In the genomic region with DNA sequence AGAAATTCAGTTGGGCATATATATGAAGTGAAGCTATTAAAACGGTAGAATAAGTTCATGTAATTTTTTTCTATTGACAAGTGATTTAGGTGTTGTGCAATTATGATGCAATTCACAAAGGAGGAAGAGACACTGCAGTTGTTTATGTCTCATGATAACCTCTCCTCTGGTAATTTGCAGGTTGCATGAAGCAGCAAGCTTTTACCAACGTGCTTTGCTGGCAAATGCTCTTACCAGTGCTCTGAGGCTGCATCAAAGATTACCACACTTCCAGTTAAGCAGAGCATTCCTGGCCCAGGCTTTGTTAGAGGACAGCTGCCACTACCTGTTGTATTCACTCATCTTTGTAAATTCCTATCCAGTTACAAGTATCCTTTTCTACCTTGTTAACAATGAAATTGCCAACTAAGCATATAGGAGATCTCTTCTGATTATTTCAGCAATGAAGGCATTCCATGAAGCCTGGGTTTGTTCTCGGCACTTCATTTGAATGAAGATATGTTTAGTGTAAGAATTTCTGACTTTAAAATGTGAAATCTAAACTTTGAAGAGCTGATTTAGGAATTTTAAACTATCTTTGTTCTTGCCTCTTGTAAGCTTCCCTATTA, we compare ENCODE assay signal across 3 cellular contexts.
TF ChIP-seq lines count a peak whose summit lies in the region.

No MANE protein-coding gene starts in this region.

TF ChIP-seq in K562, 482 proteins besides CTCF, POLR2A, EP300 and RAD21 (continues in another document):
- TF ChIP-seq KAT8 (IDR thresholded peaks at IDR 0.05; ENCODE audit: low read depth): no peak
- TF ChIP-seq LCOR (CRISPR knock-in tag; IDR thresholded peaks at IDR 0.05): no peak
- peak; percentile 52 for TF ChIP-seq JUND (IDR thresholded peaks at IDR 0.05; ENCODE audit: borderline replicate concordance, low read depth, low read length)
- no peak for TF ChIP-seq JUND (tag; IDR thresholded peaks at IDR 0.05; ENCODE audit: borderline replicate concordance, low read depth, low read length)
- TF ChIP-seq MAFG (tag; conservative IDR thresholded peaks at IDR 0.05): peak; percentile 55; the same call in 1 of the 2 replicates
- TF ChIP-seq NR2C2 (CRISPR knock-in tag; IDR thresholded peaks at IDR 0.05): no peak
- TF ChIP-seq NR2C2 (tag; IDR thresholded peaks at IDR 0.05): peak; percentile 34; the same call in 1 of the 2 replicates
- TF ChIP-seq, protein P1, sequence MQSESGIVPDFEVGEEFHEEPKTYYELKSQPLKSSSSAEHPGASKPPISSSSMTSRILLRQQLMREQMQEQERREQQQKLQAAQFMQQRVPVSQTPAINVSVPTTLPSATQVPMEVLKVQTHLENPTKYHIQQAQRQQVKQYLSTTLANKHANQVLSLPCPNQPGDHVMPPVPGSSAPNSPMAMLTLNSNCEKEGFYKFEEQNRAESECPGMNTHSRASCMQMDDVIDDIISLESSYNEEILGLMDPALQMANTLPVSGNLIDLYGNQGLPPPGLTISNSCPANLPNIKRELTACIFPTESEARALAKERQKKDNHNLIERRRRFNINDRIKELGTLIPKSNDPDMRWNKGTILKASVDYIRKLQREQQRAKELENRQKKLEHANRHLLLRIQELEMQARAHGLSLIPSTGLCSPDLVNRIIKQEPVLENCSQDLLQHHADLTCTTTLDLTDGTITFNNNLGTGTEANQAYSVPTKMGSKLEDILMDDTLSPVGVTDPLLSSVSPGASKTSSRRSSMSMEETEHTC (IDR thresholded peaks at IDR 0.05): no peak
- no peak for TF ChIP-seq ETV6 (IDR thresholded peaks at IDR 0.05; ENCODE audit: borderline replicate concordance in 1 of 2, low read depth in 2 of 2, low read length in 1 of 2)
- no peak for TF ChIP-seq ETV6 (CRISPR knock-in tag; IDR thresholded peaks at IDR 0.05; ENCODE audit: borderline replicate concordance)
- TF ChIP-seq CEBPB (tag; IDR thresholded peaks at IDR 0.05): peak; percentile 97
- no peak for TF ChIP-seq ESRRB (CRISPR knock-in tag; IDR thresholded peaks at IDR 0.05; ENCODE audit: borderline replicate concordance)
- no peak for TF ChIP-seq ZBTB7A (IDR thresholded peaks at IDR 0.05; ENCODE audit: borderline replicate concordance, control insufficient read depth, low read depth, low read length)
- TF ChIP-seq, protein P2, sequence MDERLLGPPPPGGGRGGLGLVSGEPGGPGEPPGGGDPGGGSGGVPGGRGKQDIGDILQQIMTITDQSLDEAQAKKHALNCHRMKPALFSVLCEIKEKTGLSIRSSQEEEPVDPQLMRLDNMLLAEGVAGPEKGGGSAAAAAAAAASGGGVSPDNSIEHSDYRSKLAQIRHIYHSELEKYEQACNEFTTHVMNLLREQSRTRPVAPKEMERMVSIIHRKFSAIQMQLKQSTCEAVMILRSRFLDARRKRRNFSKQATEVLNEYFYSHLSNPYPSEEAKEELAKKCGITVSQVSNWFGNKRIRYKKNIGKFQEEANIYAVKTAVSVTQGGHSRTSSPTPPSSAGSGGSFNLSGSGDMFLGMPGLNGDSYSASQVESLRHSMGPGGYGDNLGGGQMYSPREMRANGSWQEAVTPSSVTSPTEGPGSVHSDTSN (CRISPR knock-in tag; IDR thresholded peaks at IDR 0.05; ENCODE audit: low read depth): no peak
- TF ChIP-seq, protein P2 (tag; conservative IDR thresholded peaks at IDR 0.05; ENCODE audit: low read depth): 0 out of 2 replicates have a peak, but pooled peaks have one; percentile 16
- TF ChIP-seq, protein P3, sequence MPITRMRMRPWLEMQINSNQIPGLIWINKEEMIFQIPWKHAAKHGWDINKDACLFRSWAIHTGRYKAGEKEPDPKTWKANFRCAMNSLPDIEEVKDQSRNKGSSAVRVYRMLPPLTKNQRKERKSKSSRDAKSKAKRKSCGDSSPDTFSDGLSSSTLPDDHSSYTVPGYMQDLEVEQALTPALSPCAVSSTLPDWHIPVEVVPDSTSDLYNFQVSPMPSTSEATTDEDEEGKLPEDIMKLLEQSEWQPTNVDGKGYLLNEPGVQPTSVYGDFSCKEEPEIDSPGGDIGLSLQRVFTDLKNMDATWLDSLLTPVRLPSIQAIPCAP (CRISPR knock-in tag; IDR thresholded peaks at IDR 0.05; ENCODE audit: borderline replicate concordance): no peak
- TF ChIP-seq SMARCB1 (IDR thresholded peaks at IDR 0.05; ENCODE audit: insufficient read length, low read depth): no peak

TF ChIP-seq in liver, 16 proteins besides CTCF, POLR2A, EP300 and RAD21:
- TF ChIP-seq FOXA1 (IDR thresholded peaks at IDR 0.05) (no peak), GABPA (IDR thresholded peaks at IDR 0.05 in 1 of 2, conservative IDR thresholded peaks at IDR 0.05 in 1 of 2) (peak in 1 of 2 donors; percentile 69), HNF4A (conservative IDR thresholded peaks at IDR 0.05) (peak; percentile 35 to 42), HNF4G (IDR thresholded peaks at IDR 0.05) (no peak), JUND (IDR thresholded peaks at IDR 0.05) (peak; percentile 23 to 58), RXRA (IDR thresholded peaks at IDR 0.05) (peak; percentile 73 to 81), EGR1 (IDR thresholded peaks at IDR 0.05; ENCODE audit: low read depth in 2 of 2) (peak; percentile 32 to 50), FOXA2 (IDR thresholded peaks at IDR 0.05) (no peak), SP1 (IDR thresholded peaks at IDR 0.05) (peak; percentile 58), TAF1 (conservative IDR thresholded peaks at IDR 0.05) (no peak), NR2F2 (IDR thresholded peaks at IDR 0.05) (no peak), YY1 (IDR thresholded peaks at IDR 0.05) (no peak)
- TF ChIP-seq, protein P4, sequence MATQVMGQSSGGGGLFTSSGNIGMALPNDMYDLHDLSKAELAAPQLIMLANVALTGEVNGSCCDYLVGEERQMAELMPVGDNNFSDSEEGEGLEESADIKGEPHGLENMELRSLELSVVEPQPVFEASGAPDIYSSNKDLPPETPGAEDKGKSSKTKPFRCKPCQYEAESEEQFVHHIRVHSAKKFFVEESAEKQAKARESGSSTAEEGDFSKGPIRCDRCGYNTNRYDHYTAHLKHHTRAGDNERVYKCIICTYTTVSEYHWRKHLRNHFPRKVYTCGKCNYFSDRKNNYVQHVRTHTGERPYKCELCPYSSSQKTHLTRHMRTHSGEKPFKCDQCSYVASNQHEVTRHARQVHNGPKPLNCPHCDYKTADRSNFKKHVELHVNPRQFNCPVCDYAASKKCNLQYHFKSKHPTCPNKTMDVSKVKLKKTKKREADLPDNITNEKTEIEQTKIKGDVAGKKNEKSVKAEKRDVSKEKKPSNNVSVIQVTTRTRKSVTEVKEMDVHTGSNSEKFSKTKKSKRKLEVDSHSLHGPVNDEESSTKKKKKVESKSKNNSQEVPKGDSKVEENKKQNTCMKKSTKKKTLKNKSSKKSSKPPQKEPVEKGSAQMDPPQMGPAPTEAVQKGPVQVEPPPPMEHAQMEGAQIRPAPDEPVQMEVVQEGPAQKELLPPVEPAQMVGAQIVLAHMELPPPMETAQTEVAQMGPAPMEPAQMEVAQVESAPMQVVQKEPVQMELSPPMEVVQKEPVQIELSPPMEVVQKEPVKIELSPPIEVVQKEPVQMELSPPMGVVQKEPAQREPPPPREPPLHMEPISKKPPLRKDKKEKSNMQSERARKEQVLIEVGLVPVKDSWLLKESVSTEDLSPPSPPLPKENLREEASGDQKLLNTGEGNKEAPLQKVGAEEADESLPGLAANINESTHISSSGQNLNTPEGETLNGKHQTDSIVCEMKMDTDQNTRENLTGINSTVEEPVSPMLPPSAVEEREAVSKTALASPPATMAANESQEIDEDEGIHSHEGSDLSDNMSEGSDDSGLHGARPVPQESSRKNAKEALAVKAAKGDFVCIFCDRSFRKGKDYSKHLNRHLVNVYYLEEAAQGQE (IDR thresholded peaks at IDR 0.05): no peak
- TF ChIP-seq, protein P5, sequence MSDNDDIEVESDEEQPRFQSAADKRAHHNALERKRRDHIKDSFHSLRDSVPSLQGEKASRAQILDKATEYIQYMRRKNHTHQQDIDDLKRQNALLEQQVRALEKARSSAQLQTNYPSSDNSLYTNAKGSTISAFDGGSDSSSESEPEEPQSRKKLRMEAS (IDR thresholded peaks at IDR 0.05): peak; percentile 83
- TF ChIP-seq, protein P6, sequence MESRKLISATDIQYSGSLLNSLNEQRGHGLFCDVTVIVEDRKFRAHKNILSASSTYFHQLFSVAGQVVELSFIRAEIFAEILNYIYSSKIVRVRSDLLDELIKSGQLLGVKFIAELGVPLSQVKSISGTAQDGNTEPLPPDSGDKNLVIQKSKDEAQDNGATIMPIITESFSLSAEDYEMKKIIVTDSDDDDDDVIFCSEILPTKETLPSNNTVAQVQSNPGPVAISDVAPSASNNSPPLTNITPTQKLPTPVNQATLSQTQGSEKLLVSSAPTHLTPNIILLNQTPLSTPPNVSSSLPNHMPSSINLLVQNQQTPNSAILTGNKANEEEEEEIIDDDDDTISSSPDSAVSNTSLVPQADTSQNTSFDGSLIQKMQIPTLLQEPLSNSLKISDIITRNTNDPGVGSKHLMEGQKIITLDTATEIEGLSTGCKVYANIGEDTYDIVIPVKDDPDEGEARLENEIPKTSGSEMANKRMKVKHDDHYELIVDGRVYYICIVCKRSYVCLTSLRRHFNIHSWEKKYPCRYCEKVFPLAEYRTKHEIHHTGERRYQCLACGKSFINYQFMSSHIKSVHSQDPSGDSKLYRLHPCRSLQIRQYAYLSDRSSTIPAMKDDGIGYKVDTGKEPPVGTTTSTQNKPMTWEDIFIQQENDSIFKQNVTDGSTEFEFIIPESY (IDR thresholded peaks at IDR 0.05): peak; percentile 58
- TF ChIP-seq, protein P7, sequence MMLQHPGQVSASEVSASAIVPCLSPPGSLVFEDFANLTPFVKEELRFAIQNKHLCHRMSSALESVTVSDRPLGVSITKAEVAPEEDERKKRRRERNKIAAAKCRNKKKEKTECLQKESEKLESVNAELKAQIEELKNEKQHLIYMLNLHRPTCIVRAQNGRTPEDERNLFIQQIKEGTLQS (IDR thresholded peaks at IDR 0.05): peak; percentile 88

TF ChIP-seq in SK-N-SH treated with all-trans-retinoic acid at 6 μM for 48 hours, 23 proteins besides CTCF, POLR2A, EP300 and RAD21:
- TF ChIP-seq OSR1 (CRISPR knock-in tag; IDR thresholded peaks at IDR 0.05): no peak
- no peak for TF ChIP-seq ESRRG (CRISPR knock-in tag; IDR thresholded peaks at IDR 0.05)
- TF ChIP-seq BACH2 (CRISPR knock-in tag; IDR thresholded peaks at IDR 0.05; ENCODE audit: borderline replicate concordance): no peak
- no peak for TF ChIP-seq TOX (CRISPR knock-in tag; IDR thresholded peaks at IDR 0.05; ENCODE audit: borderline replicate concordance)
